ENCODE assay signal across 19 cellular contexts in the genomic region with DNA sequence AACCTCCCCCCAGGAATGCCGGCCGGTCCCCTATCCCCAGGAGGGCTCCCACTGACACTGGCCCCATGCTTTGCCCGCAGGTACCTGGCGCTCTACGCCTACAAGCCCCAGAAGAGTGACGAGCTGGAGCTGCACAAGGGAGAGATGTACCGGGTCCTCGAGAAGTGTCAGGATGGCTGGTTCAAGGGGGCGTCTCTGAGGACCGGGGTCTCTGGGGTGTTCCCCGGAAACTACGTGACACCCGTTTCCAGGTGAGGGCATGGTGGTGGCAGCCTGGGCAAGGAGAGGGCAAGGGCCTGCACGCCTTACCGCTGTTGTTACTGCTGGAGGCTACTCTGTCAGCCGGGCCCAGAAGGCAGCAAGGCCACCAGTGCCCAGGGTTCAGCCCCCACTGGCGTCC.
DNase-seq lines count a peak whose midpoint lies in the region; ATAC-seq, FAIRE-seq and TF ChIP-seq lines count a peak whose summit lies in the region.
"Had no signal": no experiment of that assay in that cellular context is flagged by ENCODE, and none has a peak within 500 bp of the region (broad histone marks: within the 10 kb centered on the region; RNA-seq: fewer than 3 reads in every experiment).

No MANE protein-coding gene starts in this region.

- no peaks in the 10 kb centered on the region for H3K4me1 Mint-ChIP-seq in natural killer cell treated with Interleukin-12 subunit alpha and Interleukin-12 subunit beta and Interleukin-15 and Interleukin-18, amount 100 ng/mL, for 72 hours (ENCODE audit: low read depth in 2 of 2)
- peaks cover 6% of the 10 kb centered on the region for H3K4me1 Mint-ChIP-seq in activated CD8-positive, alpha-beta T cell treated with anti-CD3 and anti-CD28 coated beads, Interleukin-2, amount 10 ng/mL, durations not matched to agents 7 days and 5 days (ENCODE audit: low read depth)
- H3K4me1 Mint-ChIP-seq: CD14-positive monocyte had no signal

- no peaks in the 10 kb centered on the region for H3K79me2 ChIP-seq in osteoblast (ENCODE audit: insufficient read depth, low read length)

- CTCF ChIA-PET in activated CD8-positive, alpha-beta T cell treated with anti-CD3 and anti-CD28 coated beads, Interleukin-2, amount 10 ng/mL, durations not matched to agents 7 days and 5 days (lab: Charles Lee), result no interaction called here

- H3K36me3 Mint-ChIP-seq in natural killer cell treated with Interleukin-12 subunit alpha and Interleukin-12 subunit beta and Interleukin-15 and Interleukin-18, amount 100 ng/mL, for 72 hours, result no peaks in the 10 kb centered on the region
- H3K36me3 Mint-ChIP-seq in activated CD8-positive, alpha-beta T cell treated with anti-CD3 and anti-CD28 coated beads, Interleukin-2, amount 10 ng/mL, durations not matched to agents 7 days and 5 days (ENCODE audit: low read depth), result no peaks in the 10 kb centered on the region
- H3K36me3 Mint-ChIP-seq: CD14-positive monocyte had no signal

- no peak for TF ChIP-seq POLR2A in spleen (IDR thresholded peaks at IDR 0.05)

- H3K4me1 ChIP-seq in kidney (ENCODE audit: control insufficient read depth in 1 of 2, insufficient read depth in 1 of 2, low read depth in 1 of 2, low read length in 2 of 2) (no peaks in the 10 kb centered on the region), osteoblast (ENCODE audit: insufficient read depth, low read length) (peaks cover 11% of the 10 kb centered on the region), spleen (no peaks in the 10 kb centered on the region)

- WGBS in spleen, 5 donors, result 91 to 97% (median 94%) methylated on average over 14 to 17 of the region's 17 CpGs

- H3K4me3 Mint-ChIP-seq in natural killer cell treated with Interleukin-12 subunit alpha and Interleukin-12 subunit beta and Interleukin-15 and Interleukin-18, amount 100 ng/mL, for 72 hours, result no peak overlapping the region
- H3K4me3 Mint-ChIP-seq in activated CD8-positive, alpha-beta T cell treated with anti-CD3 and anti-CD28 coated beads, Interleukin-2, amount 10 ng/mL, durations not matched to agents 7 days and 5 days, result no peak overlapping the region
- H3K4me3 Mint-ChIP-seq: CD14-positive monocyte; CD8-positive, alpha-beta T cell had no signal

- no peak for TF ChIP-seq CTCF in kidney (IDR thresholded peaks at IDR 0.05; ENCODE audit: borderline replicate concordance, extremely low read depth, insufficient read depth)
- TF ChIP-seq CTCF in osteoblast (IDR thresholded peaks at IDR 0.05; ENCODE audit: extremely low read depth, low read depth, low read length), result no peak
- no peak for TF ChIP-seq CTCF in spleen (IDR thresholded peaks at IDR 0.05 in 8 of 11, conservative IDR thresholded peaks at IDR 0.05 in 3 of 11)

- ATAC-seq in natural killer cell treated with Interleukin-12 subunit alpha and Interleukin-12 subunit beta and Interleukin-15 and Interleukin-18, amount 100 ng/mL, for 72 hours, result no peak
- ATAC-seq in activated CD8-positive, alpha-beta T cell treated with anti-CD3 and anti-CD28 coated beads, Interleukin-2, amount 10 ng/mL, durations not matched to agents 7 days and 5 days, result no peak
- no peak for ATAC-seq in GM18498 (IDR thresholded peaks at IDR 0.05; ENCODE audit: unreplicated experiment)
- ATAC-seq: CD8-positive, alpha-beta T cell; HCT116 had no signal

- no peak overlapping the region for H3K4me2 ChIP-seq in osteoblast (ENCODE audit: insufficient read depth, low read length)

- DNase-seq in kidney (peak; percentile 59), osteoblast (ENCODE audit: insufficient read length, low spot score, missing footprints) (peak; percentile 36), spleen (peak; percentile 69)
- DNase-seq in natural killer cell treated with Interleukin-12 subunit alpha and Interleukin-12 subunit beta and Interleukin-15 and Interleukin-18, amount 100 ng/mL, for 72 hours (ENCODE audit: low spot score), result no peak
- no peak for DNase-seq in activated CD8-positive, alpha-beta T cell treated with anti-CD3 and anti-CD28 coated beads, Interleukin-2, amount 10 ng/mL, durations not matched to agents 7 days and 5 days
- DNase-seq: CD8-positive, alpha-beta T cell; COR-L47; DMS153; DMS79 treated with DMSO at 0.1 percent for 48 hours; EL had no signal

- no peak overlapping the region for H3K27ac Mint-ChIP-seq in natural killer cell treated with Interleukin-12 subunit alpha and Interleukin-12 subunit beta and Interleukin-15 and Interleukin-18, amount 100 ng/mL, for 72 hours
- no peak overlapping the region for H3K27ac Mint-ChIP-seq in activated CD8-positive, alpha-beta T cell treated with anti-CD3 and anti-CD28 coated beads, Interleukin-2, amount 10 ng/mL, durations not matched to agents 7 days and 5 days
- H3K27ac Mint-ChIP-seq: CD14-positive monocyte; CD8-positive, alpha-beta T cell had no signal

- POLR2A ChIA-PET in activated CD8-positive, alpha-beta T cell treated with anti-CD3 and anti-CD28 coated beads, Interleukin-2, amount 10 ng/mL, durations not matched to agents 7 days and 5 days (lab: Charles Lee), result no interaction called here

- H3K36me3 ChIP-seq in kidney (ENCODE audit: control insufficient read depth in 1 of 2, insufficient read depth in 2 of 2, low read length in 2 of 2) (no peaks in the 10 kb centered on the region), osteoblast (ENCODE audit: insufficient read depth, low read length) (peaks cover 2% of the 10 kb centered on the region), spleen (peaks cover 0 to 19% (median 0%) of the 10 kb centered on the region in 6 donors)

- no peak for FAIRE-seq in kidney (lab: Jason Lieb, UNC)
- FAIRE-seq: D721Med, G401.6, GM12891, GM19239, H54 had no signal

- no peaks in the 10 kb centered on the region for H4K20me1 ChIP-seq in osteoblast (ENCODE audit: insufficient read depth, low read length)

- H3K9me3 ChIP-seq in kidney (ENCODE audit: control insufficient read depth in 1 of 2, low read length in 2 of 2) (no peaks in the 10 kb centered on the region), osteoblast (ENCODE audit: low read depth, low read length) (no peaks in the 10 kb centered on the region), spleen (no peaks in the 10 kb centered on the region)

- H3K4me3 ChIP-seq in kidney (ENCODE audit: low read length in 2 of 2), result no peak overlapping the region
- H3K4me3 ChIP-seq in osteoblast (ENCODE audit: insufficient read depth, low read length), result no peak overlapping the region
- no peak overlapping the region for H3K4me3 ChIP-seq in spleen

- H3K27ac ChIP-seq in kidney (ENCODE audit: low read depth in 2 of 2, low read length in 2 of 2) (no peak overlapping the region), osteoblast (ENCODE audit: low read depth, low read length) (no peak overlapping the region), spleen (no peak overlapping the region)
- H3K27ac ChIP-seq: HL-60 had no signal

- H3K9ac ChIP-seq in kidney (ENCODE audit: low read length in 2 of 2), result no peak overlapping the region

- intact Hi-C loops in kidney (cut with DNase I), result no loop called here
- intact Hi-C loops in spleen (cut with DNase I; ENCODE audit: low total_unique reads), result no loop called here

- H3K27me3 ChIP-seq in osteoblast (ENCODE audit: insufficient read depth, low read length) (no peaks in the 10 kb centered on the region), spleen (replicated peaks in 1 of 7) (peaks cover 0 to 5% (median 0%) of the 10 kb centered on the region in 7 donors)

- no peaks in the 10 kb centered on the region for H3K9me3 Mint-ChIP-seq in natural killer cell treated with Interleukin-12 subunit alpha and Interleukin-12 subunit beta and Interleukin-15 and Interleukin-18, amount 100 ng/mL, for 72 hours
- H3K9me3 Mint-ChIP-seq in activated CD8-positive, alpha-beta T cell treated with anti-CD3 and anti-CD28 coated beads, Interleukin-2, amount 10 ng/mL, durations not matched to agents 7 days and 5 days (ENCODE audit: insufficient read depth), result no peaks in the 10 kb centered on the region
- H3K9me3 Mint-ChIP-seq: CD14-positive monocyte; CD8-positive, alpha-beta T cell had no signal

- H3K27me3 Mint-ChIP-seq in natural killer cell treated with Interleukin-12 subunit alpha and Interleukin-12 subunit beta and Interleukin-15 and Interleukin-18, amount 100 ng/mL, for 72 hours, result peaks cover 0 to 2% of the 10 kb centered on the region in 2 donors
- no peaks in the 10 kb centered on the region for H3K27me3 Mint-ChIP-seq in activated CD8-positive, alpha-beta T cell treated with anti-CD3 and anti-CD28 coated beads, Interleukin-2, amount 10 ng/mL, durations not matched to agents 7 days and 5 days (ENCODE audit: low read depth)

- no peak overlapping the region for H2AFZ ChIP-seq in osteoblast (ENCODE audit: low read length)

Comparison
In these comparisons a context has a peak if more than half of its experiments do, and no peak if none do; other contexts are left out.
1. DNase-seq: peak in kidney (single experiment), osteoblast (single experiment) and spleen (single experiment); none in natural killer cell treated with Interleukin-12 subunit alpha and Interleukin-12 subunit beta and Interleukin-15 and Interleukin-18, amount 100 ng/mL, for 72 hours (single experiment) and activated CD8-positive, alpha-beta T cell treated with anti-CD3 and anti-CD28 coated beads, Interleukin-2, amount 10 ng/mL, durations not matched to agents 7 days and 5 days (single experiment).